8 cellular contexts compared by ENCODE assay signal in genomic region chr1:67850151-67850551, GRCh38.
A peak's percentile ranks its signal among the peaks of the same experiment; 100 is the strongest.
DNase-seq lines count a peak whose midpoint lies in the region; ATAC-seq and TF ChIP-seq lines count a peak whose summit lies in the region.

No MANE protein-coding gene starts in this region.

- peak; percentile 12 for DNase-seq in AG08396 (ENCODE audit: low spot score)
- DNase-seq in NCI-H526 treated with DMSO at 0.1 percent for 48 hours (lab: John Stamatoyannopoulos, UW), result peak; percentile 5
- peak; percentile 41 for DNase-seq in dedifferentiated amniotic fluid mesenchymal stem cell (ENCODE audit: extremely low spot score)
- no peak for DNase-seq in activated effector memory CD4-positive, alpha-beta T cell treated with anti-CD3 and anti-CD28 coated beads, Interleukin-2, amount 50 U/mL, for 16 hours

- H3K4me1 Mint-ChIP-seq in nephron, result no peaks in the 10 kb centered on the region

- H3K27me3 Mint-ChIP-seq in nephron (ENCODE audit: low read depth), result no peaks in the 10 kb centered on the region

- ATAC-seq in GM18511 (IDR thresholded peaks at IDR 0.05; ENCODE audit: unreplicated experiment) (peak; percentile 54), GM21515 (IDR thresholded peaks at IDR 0.05; ENCODE audit: unreplicated experiment) (no peak), HG03442 (IDR thresholded peaks at IDR 0.05; ENCODE audit: unreplicated experiment) (no peak)

- no peak overlapping the region for H3K4me3 Mint-ChIP-seq in nephron

- peak; percentile 57 to 68 (median 63) for TF ChIP-seq CTCF in nephron (IDR thresholded peaks at IDR 0.05; ENCODE audit: unreplicated experiment in 3 of 3)

- no peak overlapping the region for H3K27ac Mint-ChIP-seq in nephron

- no peaks in the 10 kb centered on the region for H3K36me3 Mint-ChIP-seq in nephron (ENCODE audit: low read depth)

- H3K9me3 Mint-ChIP-seq in nephron, result no peaks in the 10 kb centered on the region
